Comparison of ENCODE assay signal across 9 cellular contexts in the genomic region with DNA sequence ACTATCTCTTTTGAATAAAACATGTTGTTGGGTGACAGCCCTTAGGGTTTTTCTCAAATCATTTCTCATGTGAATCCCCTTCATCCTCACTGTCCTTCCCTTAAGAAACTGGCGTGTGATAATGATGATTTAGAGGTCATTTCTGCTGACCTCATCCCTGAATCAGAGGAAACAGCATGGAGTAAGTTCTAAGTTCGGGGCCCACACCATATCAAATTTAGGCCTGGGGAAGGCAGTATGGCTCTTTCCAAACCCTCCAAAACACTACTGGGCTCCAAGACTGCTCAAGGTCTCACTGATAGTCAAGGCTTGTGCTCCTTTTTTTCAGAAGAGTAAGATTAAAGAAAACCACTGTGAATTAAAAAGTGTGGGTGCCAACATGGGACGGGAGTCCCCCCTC. TPM values are rescaled to one million over a fixed set of nuclear protein-coding genes. Genes with fewer than 3 reads are reported as not detected.
A peak's percentile ranks its signal among the peaks of the same experiment; 100 is the strongest.
DNase-seq lines count a peak whose midpoint lies in the region; TF ChIP-seq lines count a peak whose summit lies in the region.
"Had no signal": no experiment of that assay in that cellular context is flagged by ENCODE, and none has a peak within 500 bp of the region (broad histone marks: within the 10 kb centered on the region; RNA-seq: fewer than 3 reads in every experiment).

No MANE protein-coding gene starts in this region.

- H3K4me3 Mint-ChIP-seq in activated T-cell treated with anti-CD3 and anti-CD28 coated beads, Interleukin-2, amount 50 U/mL, for 24 hours = peak overlapping the region; percentile 97
- H3K4me3 Mint-ChIP-seq in endothelial cell (ENCODE audit: unreplicated experiment) = no peak overlapping the region

- H3K36me3 ChIP-seq in adipocyte (ENCODE audit: control insufficient read depth, insufficient read depth, low read length, severe bottlenecking) (peaks cover 6% of the 10 kb centered on the region), liver (ENCODE audit: control insufficient read depth in 4 of 4, insufficient read depth in 3 of 4, low read depth in 1 of 4, low read length in 3 of 4) (no peaks in the 10 kb centered on the region), thyroid gland (no peaks in the 10 kb centered on the region)
- H3K36me3 ChIP-seq: HAP-1 had no signal

- H3K4me1 Mint-ChIP-seq in activated T-cell treated with anti-CD3 and anti-CD28 coated beads, Interleukin-2, amount 50 U/mL, for 24 hours (ENCODE audit: low read depth) = peaks cover 54% of the 10 kb centered on the region
- peaks cover 7% of the 10 kb centered on the region for H3K4me1 Mint-ChIP-seq in endothelial cell (ENCODE audit: unreplicated experiment)

- intact Hi-C loops in thyroid gland (cut with DNase I) = no loop called here

- H3K4me3 ChIP-seq in adipocyte (ENCODE audit: low read length) (peak overlapping the region; percentile 92), liver (ENCODE audit: low read depth in 1 of 3, low read length in 3 of 3) (no peak overlapping the region), thyroid gland (replicated peaks in 1 of 3) (peak overlapping the region in 1 of 3 donors; percentile 76)

- DNase-seq in activated T-cell treated with anti-CD3 and anti-CD28 coated beads, Interleukin-2, amount 50 U/mL, for 24 hours = no peak
- no peak for DNase-seq in activated T-cell treated with anti-CD3 and anti-CD28 coated beads, Interleukin-2, amount 50 U/mL, for 1 hour
- no peak for DNase-seq in adipocyte (ENCODE audit: low read depth)
- no peak for DNase-seq in thyroid gland
- DNase-seq in H4 (ENCODE audit: low spot score) = no peak
- no peak for DNase-seq in SHP77 (lab: John Stamatoyannopoulos, UW)
- no peak for DNase-seq in endothelial cell (ENCODE audit: low spot score)

- TF ChIP-seq CTCF in liver (IDR thresholded peaks at IDR 0.05; ENCODE audit: low read depth, low read length, missing input control) (no peak), thyroid gland (IDR thresholded peaks at IDR 0.05) (no peak), endothelial cell (IDR thresholded peaks at IDR 0.05; ENCODE audit: unreplicated experiment) (no peak)

- 74% methylated on average over 3 of the region's 3 CpGs for WGBS in liver
- 83% methylated on average over 3 of the region's 3 CpGs for WGBS in thyroid gland, 2 donors

- H3K4me1 ChIP-seq in adipocyte (ENCODE audit: control insufficient read depth, insufficient read depth, low read length) = peaks cover 49% of the 10 kb centered on the region
- peaks cover 0 to 10% (median 7%) of the 10 kb centered on the region in 4 donors for H3K4me1 ChIP-seq in liver (ENCODE audit: control insufficient read depth in 4 of 4, insufficient read depth in 4 of 4, low read length in 3 of 4)
- H3K4me1 ChIP-seq in thyroid gland = peaks cover 14 to 17% of the 10 kb centered on the region in 2 donors

- no peak for TF ChIP-seq POLR2A in thyroid gland (IDR thresholded peaks at IDR 0.05)

- H3K9me3 ChIP-seq in adipocyte (ENCODE audit: control insufficient read depth, low read length) (no peaks in the 10 kb centered on the region), liver (ENCODE audit: control insufficient read depth in 4 of 4, low read length in 3 of 4) (no peaks in the 10 kb centered on the region), thyroid gland (no peaks in the 10 kb centered on the region)
- H3K9me3 ChIP-seq: HAP-1 had no signal

- H3K36me3 Mint-ChIP-seq in activated T-cell treated with anti-CD3 and anti-CD28 coated beads, Interleukin-2, amount 50 U/mL, for 24 hours (ENCODE audit: low read depth) = peaks cover 25% of the 10 kb centered on the region
- no peaks in the 10 kb centered on the region for H3K36me3 Mint-ChIP-seq in endothelial cell (ENCODE audit: low read depth, unreplicated experiment)

- TF ChIP-seq RAD21 in liver (IDR thresholded peaks at IDR 0.05) = no peak

- H3K27ac ChIP-seq in liver (ENCODE audit: low read depth in 1 of 2, low read length in 2 of 2) (peak overlapping the region in 1 of 2 donors; percentile 75), thyroid gland (peak overlapping the region; percentile 82 to 95 (median 88))

- H3K27me3 ChIP-seq in adipocyte (replicated peaks; ENCODE audit: control insufficient read depth, insufficient read depth, low read length) (no peaks in the 10 kb centered on the region), liver (ENCODE audit: control insufficient read depth in 4 of 4, insufficient read depth in 4 of 4, low read length in 3 of 4) (no peaks in the 10 kb centered on the region), thyroid gland (no peaks in the 10 kb centered on the region)

- H3K27ac Mint-ChIP-seq in activated T-cell treated with anti-CD3 and anti-CD28 coated beads, Interleukin-2, amount 50 U/mL, for 24 hours = peak overlapping the region; percentile 85
- H3K27ac Mint-ChIP-seq in endothelial cell (ENCODE audit: unreplicated experiment) = no peak overlapping the region

- H3K9ac ChIP-seq in adipocyte (ENCODE audit: low read length) (peak overlapping the region; percentile 99), liver (ENCODE audit: low read depth in 1 of 2, low read length in 2 of 2) (no peak overlapping the region)

- no peaks in the 10 kb centered on the region for H3K27me3 Mint-ChIP-seq in activated T-cell treated with anti-CD3 and anti-CD28 coated beads, Interleukin-2, amount 50 U/mL, for 24 hours
- peaks cover 3% of the 10 kb centered on the region for H3K27me3 Mint-ChIP-seq in endothelial cell (ENCODE audit: unreplicated experiment)

- no peaks in the 10 kb centered on the region for H3K9me3 Mint-ChIP-seq in activated T-cell treated with anti-CD3 and anti-CD28 coated beads, Interleukin-2, amount 50 U/mL, for 24 hours
- H3K9me3 Mint-ChIP-seq in endothelial cell (ENCODE audit: unreplicated experiment) = no peaks in the 10 kb centered on the region

TF ChIP-seq in liver, 16 proteins besides CTCF, POLR2A, EP300 and RAD21:
- no peak for TF ChIP-seq EGR1 (IDR thresholded peaks at IDR 0.05; ENCODE audit: low read depth in 2 of 2)
- peak; percentile 2 for TF ChIP-seq YY1 (IDR thresholded peaks at IDR 0.05)

RNA-seq across cellular contexts. Expression of gene SMIM3, which starts 0.9 kb away (rescaled TPM):
- total RNA-seq in liver = 1 to 10 TPM; 3.9 to 5.7 TPM
- 1 to 10 TPM; 3.0 to 3.3 TPM for polyA plus RNA-seq in liver
- total RNA-seq in thyroid gland = 10 to 100 TPM; 17.8 to 47.3 (median 24.1) TPM
- total RNA-seq in H4 (2014; rRNA removed; shearing (Covaris generic)) = 47.6 and 53.9 TPM in 2 replicates
- total RNA-seq in endothelial cell (ENCODE audit: unreplicated experiment) = 3.0 TPM

RNA-seq across cellular contexts. Expression of gene DCTN4, which starts 18.9 kb away (rescaled TPM):
- total RNA-seq in liver (10 to 100 TPM; 28.6 to 29.6 TPM), thyroid gland (10 to 100 TPM; 65.4 to 78.5 (median 72.8) TPM), endothelial cell (ENCODE audit: unreplicated experiment) (50.3 TPM)
- 10 to 100 TPM; 10.3 to 11.8 TPM for polyA plus RNA-seq in liver
- total RNA-seq in H4 (2014; rRNA removed; shearing (Covaris generic)) = 39.6 and 47.8 TPM in 2 replicates
